ENCODE assay signal across 20 cellular contexts in the genomic region with DNA sequence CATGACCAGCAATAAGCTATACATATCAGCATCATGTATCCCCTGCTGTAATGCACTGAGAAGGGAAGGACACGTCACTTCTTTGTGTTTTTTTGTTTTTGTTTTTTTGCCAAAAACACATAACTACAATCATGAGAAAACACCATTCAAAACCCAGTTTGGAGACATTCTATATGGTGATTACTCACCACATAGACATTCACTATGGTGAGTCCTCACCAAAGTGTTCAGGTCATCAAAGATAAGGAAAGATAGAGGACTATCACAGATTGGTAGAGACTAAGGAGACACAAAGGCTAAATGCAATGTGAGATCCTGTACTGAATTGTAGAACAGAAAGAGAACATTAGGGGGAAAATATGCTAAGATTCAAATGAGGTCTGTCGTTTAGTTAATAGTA. TPM values are rescaled to one million over a fixed set of nuclear protein-coding genes. Genes with fewer than 3 reads are reported as not detected.
DNase-seq lines count a peak whose midpoint lies in the region; ATAC-seq and TF ChIP-seq lines count a peak whose summit lies in the region.
"Had no signal": no experiment of that assay in that cellular context is flagged by ENCODE, and none has a peak within 500 bp of the region (broad histone marks: within the 10 kb centered on the region; RNA-seq: fewer than 3 reads in every experiment).

No MANE protein-coding gene starts in this region.

- no peaks in the 10 kb centered on the region for H3K36me3 ChIP-seq in HCT116 (ENCODE audit: control insufficient read depth in 1 of 2, insufficient read depth in 2 of 2, low read length in 2 of 2)
- no peaks in the 10 kb centered on the region for H3K36me3 ChIP-seq in PC-9 (ENCODE audit: low read depth)
- H3K36me3 ChIP-seq in mucosa of descending colon (ENCODE audit: low read depth): no peaks in the 10 kb centered on the region
- H3K36me3 ChIP-seq: HAP-1, pancreas, Peyer's patch had no signal

- H3K9ac ChIP-seq in HCT116 (ENCODE audit: low read length): no peak overlapping the region

- peaks cover 12% of the 10 kb centered on the region for H3K9me3 Mint-ChIP-seq in CD4-positive, alpha-beta T cell
- peaks cover 10% of the 10 kb centered on the region for H3K9me3 Mint-ChIP-seq in activated CD8-positive, alpha-beta T cell treated with anti-CD3 and anti-CD28 coated beads, Interleukin-2, amount 10 ng/mL, durations not matched to agents 7 days and 5 days (ENCODE audit: insufficient read depth)
- no peaks in the 10 kb centered on the region for H3K9me3 Mint-ChIP-seq in immature natural killer cell

- ATAC-seq in CD4-positive, alpha-beta T cell (ENCODE audit: poor library complexity): no peak
- ATAC-seq in HCT116 (no peak), mucosa of descending colon (no peak), HG03280 (IDR thresholded peaks at IDR 0.05; ENCODE audit: unreplicated experiment) (no peak)
- ATAC-seq in activated CD8-positive, alpha-beta T cell treated with anti-CD3 and anti-CD28 coated beads, Interleukin-2, amount 10 ng/mL, durations not matched to agents 7 days and 5 days: no peak
- ATAC-seq: pancreas had no signal

- H3K4me2 ChIP-seq in HCT116 (ENCODE audit: low read length) (peak overlapping the region; percentile 44), PC-9 (no peak overlapping the region)

- H3K27me3 Mint-ChIP-seq in CD4-positive, alpha-beta T cell: no peaks in the 10 kb centered on the region
- no peaks in the 10 kb centered on the region for H3K27me3 Mint-ChIP-seq in activated CD8-positive, alpha-beta T cell treated with anti-CD3 and anti-CD28 coated beads, Interleukin-2, amount 10 ng/mL, durations not matched to agents 7 days and 5 days (ENCODE audit: low read depth)
- H3K27me3 Mint-ChIP-seq in immature natural killer cell (ENCODE audit: low read depth in 3 of 3): peaks cover 0 to 2% (median 0%) of the 10 kb centered on the region in 3 donors
- H3K27me3 Mint-ChIP-seq: activated CD4-positive, alpha-beta T cell treated with anti-CD3 and anti-CD28 coated beads, Interleukin-2, amount 10 ng/mL, durations not matched to agents 24 days and 14 days had no signal

- CTCF ChIA-PET in CD4-positive, alpha-beta T cell (lab: Charles Lee): no interaction called here
- CTCF ChIA-PET in HCT116 (lab: Charles Lee) (no interaction called here), PC-9 (lab: Charles Lee) (no interaction called here)
- CTCF ChIA-PET in activated CD8-positive, alpha-beta T cell treated with anti-CD3 and anti-CD28 coated beads, Interleukin-2, amount 10 ng/mL, durations not matched to agents 7 days and 5 days (lab: Charles Lee): interaction anchor here (0.9 kb wide), 1 partner anchor 23 kb away, joined by 3 read pairs; no protein-coding TSS in a partner anchor

- H2AFZ ChIP-seq in HCT116 (ENCODE audit: low read depth, low read length, poor library complexity, severe bottlenecking) (peak overlapping the region; percentile 42), PC-9 (no peak overlapping the region)

- POLR2A ChIA-PET in CD4-positive, alpha-beta T cell (lab: Charles Lee): no interaction called here
- POLR2A ChIA-PET in HCT116 (lab: Charles Lee) (no interaction called here), PC-9 (lab: Charles Lee; ENCODE audit: unreplicated experiment) (no interaction called here)
- POLR2A ChIA-PET in activated CD8-positive, alpha-beta T cell treated with anti-CD3 and anti-CD28 coated beads, Interleukin-2, amount 10 ng/mL, durations not matched to agents 7 days and 5 days (lab: Charles Lee): interaction anchor here (1.3 kb wide), 1 partner anchor 19 kb away, joined by 3 read pairs; no protein-coding TSS in a partner anchor

- no peaks in the 10 kb centered on the region for H3F3A ChIP-seq in PC-9 (ENCODE audit: insufficient read depth, low read depth)

- TF ChIP-seq RAD21 in HCT116 (IDR thresholded peaks at IDR 0.05; ENCODE audit: low read depth): no peak

- DNase-seq in CD4-positive, alpha-beta T cell: no peak
- no peak for DNase-seq in HCT116 (ENCODE audit: low read depth, low spot score)
- no peak for DNase-seq in activated CD8-positive, alpha-beta T cell treated with anti-CD3 and anti-CD28 coated beads, Interleukin-2, amount 10 ng/mL, durations not matched to agents 7 days and 5 days
- DNase-seq in immature natural killer cell: no peak
- no peak for DNase-seq in PC-9
- no peak for DNase-seq in mucosa of descending colon
- no peak for DNase-seq in AML-193 (lab: John Stamatoyannopoulos, UW)
- DNase-seq: activated naive CD4-positive, alpha-beta T cell treated with Interleukin-2 at 50 U/mL for 16 hours; glutamatergic neuron; NCI-H1092 treated with DMSO at 0.1 percent for 48 hours; NCI-H748 treated with DMSO at 0.1 percent for 48 hours; pancreas; Peyer's patch; stimulated activated CD4-positive, alpha-beta T cell treated with anti-CD3 and anti-CD28 coated beads, Interleukin-2, amount 100 ng/mL, for 24 hours had no signal

- H3K4me3 ChIP-seq in HCT116 (replicated peaks in 1 of 2; ENCODE audit: low read depth in 1 of 2, low read length in 2 of 2) (no peak overlapping the region), PC-9 (no peak overlapping the region), mucosa of descending colon (no peak overlapping the region)
- H3K4me3 ChIP-seq: HAP-1, pancreas, Peyer's patch had no signal

- no peak for TF ChIP-seq POLR2A in HCT116 (IDR thresholded peaks at IDR 0.05; ENCODE audit: borderline replicate concordance, extremely low read depth, insufficient read depth, insufficient read length)

- H3K27me3 ChIP-seq in CD4-positive, alpha-beta T cell (ENCODE audit: control insufficient read depth, insufficient read depth, low read length): no peaks in the 10 kb centered on the region
- H3K27me3 ChIP-seq in HCT116 (ENCODE audit: insufficient read depth, low read length): no peaks in the 10 kb centered on the region
- H3K27me3 ChIP-seq in PC-9 (ENCODE audit: insufficient read depth, low read depth): peaks cover 17% of the 10 kb centered on the region
- H3K27me3 ChIP-seq: pancreas, Peyer's patch had no signal

- H3K9me3 ChIP-seq in CD4-positive, alpha-beta T cell (ENCODE audit: control insufficient read depth, low read length): no peaks in the 10 kb centered on the region
- H3K9me3 ChIP-seq in HCT116 (ENCODE audit: control insufficient read depth in 1 of 2, insufficient read depth in 1 of 2, low read depth in 1 of 2, low read length in 2 of 2) (no peaks in the 10 kb centered on the region), PC-9 (ENCODE audit: insufficient read depth, low read depth) (no peaks in the 10 kb centered on the region), mucosa of descending colon (peaks cover 8% of the 10 kb centered on the region)
- H3K9me3 ChIP-seq: HAP-1, pancreas had no signal

- intact Hi-C loops in CD4-positive, alpha-beta T cell (cut with DNase I, micrococcal nuclease): no loop called here
- intact Hi-C loops in HCT116 (cut with micrococcal nuclease): no loop called here
- intact Hi-C loops in PC-9 (cut with micrococcal nuclease; ENCODE audit: unreplicated experiment): no loop called here
- intact Hi-C loops in mucosa of descending colon (cut with DNase I, micrococcal nuclease): no loop called here

- H3K4me1 Mint-ChIP-seq in CD4-positive, alpha-beta T cell (ENCODE audit: low read depth): peaks cover 40% of the 10 kb centered on the region
- H3K4me1 Mint-ChIP-seq in activated CD8-positive, alpha-beta T cell treated with anti-CD3 and anti-CD28 coated beads, Interleukin-2, amount 10 ng/mL, durations not matched to agents 7 days and 5 days (ENCODE audit: low read depth): peaks cover 34% of the 10 kb centered on the region
- H3K4me1 Mint-ChIP-seq in immature natural killer cell: peaks cover 80% of the 10 kb centered on the region in 2 donors
- H3K4me1 Mint-ChIP-seq: brain had no signal

- H4K20me1 ChIP-seq in HCT116 (ENCODE audit: insufficient read depth): no peaks in the 10 kb centered on the region
- no peaks in the 10 kb centered on the region for H4K20me1 ChIP-seq in PC-9 (ENCODE audit: insufficient read depth)

- H3K27ac ChIP-seq in CD4-positive, alpha-beta T cell (ENCODE audit: low read depth, low read length): no peak overlapping the region
- no peak overlapping the region for H3K27ac ChIP-seq in HCT116 (ENCODE audit: low read depth, low read length)
- no peak overlapping the region for H3K27ac ChIP-seq in PC-9
- H3K27ac ChIP-seq: pancreas, Peyer's patch had no signal

- no TSS peak for BruUV-seq in HCT116 (replicated peaks; lab: Mats Ljungman, UMichigan)
- no TSS peak for BruUV-seq in PC-9 (replicated peaks; lab: Mats Ljungman, UMichigan)

- H3K27ac Mint-ChIP-seq in CD4-positive, alpha-beta T cell: peak overlapping the region; percentile 49
- peak overlapping the region; percentile 21 for H3K27ac Mint-ChIP-seq in activated CD8-positive, alpha-beta T cell treated with anti-CD3 and anti-CD28 coated beads, Interleukin-2, amount 10 ng/mL, durations not matched to agents 7 days and 5 days
- peak overlapping the region; percentile 61 to 93 (median 80) for H3K27ac Mint-ChIP-seq in immature natural killer cell
- H3K27ac Mint-ChIP-seq: brain had no signal

- no peak for TF ChIP-seq CTCF in CD4-positive, alpha-beta T cell (IDR thresholded peaks at IDR 0.05)
- TF ChIP-seq CTCF in HCT116 (IDR thresholded peaks at IDR 0.05 in 2 of 3, conservative IDR thresholded peaks at IDR 0.05 in 1 of 3; ENCODE audit: borderline replicate concordance in 1 of 3, insufficient read depth in 1 of 3, low read depth in 2 of 3, low read length in 2 of 3) (no peak), PC-9 (conservative IDR thresholded peaks at IDR 0.05) (no peak), mucosa of descending colon (IDR thresholded peaks at IDR 0.05) (no peak)

- RAD21 ChIA-PET in HCT116 (lab: Charles Lee; ENCODE audit: low non-redundant PET in 1 of 2, low total read pairs in 2 of 2, uncharacterized antibody in 2 of 2, unreplicated experiment in 2 of 2): no interaction called here

- no peaks in the 10 kb centered on the region for H3K79me2 ChIP-seq in HCT116 (ENCODE audit: insufficient read depth, low read length)
- H3K79me2 ChIP-seq in PC-9 (ENCODE audit: low read depth): no peaks in the 10 kb centered on the region

- H3K4me1 ChIP-seq in HCT116 (ENCODE audit: control insufficient read depth in 1 of 2, insufficient read depth in 2 of 2, low read length in 2 of 2) (peaks cover 15 to 56% of the 10 kb centered on the region in 2 experiments), PC-9 (replicated peaks; ENCODE audit: insufficient read depth) (no peaks in the 10 kb centered on the region), mucosa of descending colon (ENCODE audit: low read depth) (no peaks in the 10 kb centered on the region)
- H3K4me1 ChIP-seq: HAP-1, pancreas, Peyer's patch had no signal

- H3K36me3 Mint-ChIP-seq in CD4-positive, alpha-beta T cell (ENCODE audit: low read depth): peaks cover 77% of the 10 kb centered on the region
- peaks cover 69% of the 10 kb centered on the region for H3K36me3 Mint-ChIP-seq in activated CD8-positive, alpha-beta T cell treated with anti-CD3 and anti-CD28 coated beads, Interleukin-2, amount 10 ng/mL, durations not matched to agents 7 days and 5 days (ENCODE audit: low read depth)
- H3K36me3 Mint-ChIP-seq in immature natural killer cell: peaks cover 5 to 22% (median 9%) of the 10 kb centered on the region in 3 donors
- H3K36me3 Mint-ChIP-seq: brain had no signal

- H3K9me2 ChIP-seq in HCT116 (ENCODE audit: insufficient read depth): no peaks in the 10 kb centered on the region
- H3K9me2 ChIP-seq in PC-9 (ENCODE audit: insufficient read depth): no peaks in the 10 kb centered on the region

- no peak overlapping the region for H3K4me3 Mint-ChIP-seq in CD4-positive, alpha-beta T cell
- H3K4me3 Mint-ChIP-seq in activated CD8-positive, alpha-beta T cell treated with anti-CD3 and anti-CD28 coated beads, Interleukin-2, amount 10 ng/mL, durations not matched to agents 7 days and 5 days: no peak overlapping the region
- peak overlapping the region in 2 of 5 donors; percentile 12 to 14 for H3K4me3 Mint-ChIP-seq in immature natural killer cell
- H3K4me3 Mint-ChIP-seq: activated CD4-positive, alpha-beta T cell treated with anti-CD3 and anti-CD28 coated beads, Interleukin-2, amount 10 ng/mL, durations not matched to agents 24 days and 14 days; brain had no signal

RNA-seq across cellular contexts. Expression of gene PIK3R5, which starts 46.7 kb away (rescaled TPM):
- total RNA-seq in CD4-positive, alpha-beta T cell: 100 to 1,000 TPM; 153 to 159 TPM
- 2.5 TPM for total RNA-seq in HCT116 (2021; ENCODE audit: unreplicated experiment)
- 0.78 and 0.99 TPM in 2 replicates for polyA plus RNA-seq in HCT116 (2012)
- total RNA-seq in activated CD8-positive, alpha-beta T cell treated with anti-CD3 and anti-CD28 coated beads, Interleukin-2, amount 10 ng/mL, durations not matched to agents 7 days and 5 days: 10 to 100 TPM; 73.9 to 77.9 TPM
- 10 to 100 TPM; 26.7 to 90.9 (median 28.9) TPM for polyA plus RNA-seq in immature natural killer cell
- total RNA-seq in PC-9 (2021): not detected in 2 replicates
- 10 to 100 TPM in 1 of 3 donors, 1 to 10 TPM in 2; 2.7 to 10.4 (median 6.8) TPM for total RNA-seq in mucosa of descending colon
- total RNA-seq: dermis microvascular lymphatic vessel endothelial cell, myocyte had no signal

RNA-seq across cellular contexts. Expression of gene PIK3R6, which starts 51.3 kb away (rescaled TPM):
- total RNA-seq in CD4-positive, alpha-beta T cell: under 1 TPM; 0.50 to 0.60 TPM
- total RNA-seq in HCT116 (2021; ENCODE audit: unreplicated experiment) (0.07 TPM), PC-9 (2021) (not detected in 2 replicates), mucosa of descending colon (1 to 10 TPM in 2 of 3 donors, under 1 TPM in 1; 0.32 to 1.9 (median 1.7) TPM)
- 0.04 TPM in 1 of 2 replicates, not detected in the other for polyA plus RNA-seq in HCT116 (2012)
- total RNA-seq in activated CD8-positive, alpha-beta T cell treated with anti-CD3 and anti-CD28 coated beads, Interleukin-2, amount 10 ng/mL, durations not matched to agents 7 days and 5 days: 10 to 100 TPM; 18.3 to 20.7 TPM
- under 1 TPM in 2 of 3 donors, not detected in 1; 0.18 to 0.57 TPM for polyA plus RNA-seq in immature natural killer cell
- total RNA-seq: dermis microvascular lymphatic vessel endothelial cell, myocyte had no signal

Comparison
In these comparisons a context has a peak if more than half of its experiments do, and no peak if none do; other contexts are left out.
1. H3K27ac Mint-ChIP-seq: peak in every context shown above with its lines; median percentile 80 in immature natural killer cell; 49 in CD4-positive, alpha-beta T cell; 21 in activated CD8-positive, alpha-beta T cell treated with anti-CD3 and anti-CD28 coated beads, Interleukin-2, amount 10 ng/mL, durations not matched to agents 7 days and 5 days.
2. RNA of gene PIK3R5, which starts 46.7 kb away (total RNA-seq): 153 to 159 TPM in CD4-positive, alpha-beta T cell and 73.9 to 77.9 TPM in activated CD8-positive, alpha-beta T cell treated with anti-CD3 and anti-CD28 coated beads, Interleukin-2, amount 10 ng/mL, durations not matched to agents 7 days and 5 days; 2.7 to 10.4 TPM in mucosa of descending colon, 2.5 TPM in HCT116 (single experiment) and not detected in PC-9; every median in the first group is over 4 times any median in the second.
3. RNA of gene PIK3R6, which starts 51.3 kb away (total RNA-seq): 18.3 to 20.7 TPM in activated CD8-positive, alpha-beta T cell treated with anti-CD3 and anti-CD28 coated beads, Interleukin-2, amount 10 ng/mL, durations not matched to agents 7 days and 5 days; 0.32 to 1.9 TPM in mucosa of descending colon, 0.50 to 0.60 TPM in CD4-positive, alpha-beta T cell, 0.07 TPM in HCT116 (single experiment) and not detected in PC-9; every median in the first group is over 4 times any median in the second.